13 cellular contexts compared by ENCODE assay signal in genomic region chr3:144162042-144162441, GRCh38.
DNase-seq lines count a peak whose midpoint lies in the region; ATAC-seq, FAIRE-seq and TF ChIP-seq lines count a peak whose summit lies in the region.
"Had no signal": no experiment of that assay in that cellular context is flagged by ENCODE, and none has a peak within 500 bp of the region (broad histone marks: within the 10 kb centered on the region; RNA-seq: fewer than 3 reads in every experiment).

No MANE protein-coding gene starts in this region.

- H3K9me3 ChIP-seq in mucosa of descending colon: no peaks in the 10 kb centered on the region
- H3K9me3 ChIP-seq: right atrium auricular region had no signal

- TF ChIP-seq CTCF in cardiac fibroblast (IDR thresholded peaks at IDR 0.05; ENCODE audit: low read depth, low read length) (no peak), mucosa of descending colon (IDR thresholded peaks at IDR 0.05) (no peak)

- H3K36me3 ChIP-seq in mucosa of descending colon (ENCODE audit: low read depth): no peaks in the 10 kb centered on the region
- H3K36me3 ChIP-seq: right atrium auricular region had no signal

- DNase-seq in DMS53 treated with DMSO at 0.1 percent for 48 hours (lab: John Stamatoyannopoulos, UW; ENCODE audit: unreplicated experiment): peak; percentile 85
- DNase-seq in NCI-H1105 (lab: John Stamatoyannopoulos, UW): peak; percentile 41
- peak; percentile 32 to 95 for DNase-seq in cardiac fibroblast (ENCODE audit: low read depth in 2 of 2)
- DNase-seq in mucosa of descending colon: no peak
- no peak for DNase-seq in GM12891 (ENCODE audit: insufficient read length, low spot score)
- DNase-seq in activated CD8-positive, alpha-beta memory T cell treated with anti-CD3 and anti-CD28 coated beads, Interleukin-2, amount 50 U/mL, for 4 hours: no peak
- no peak for DNase-seq in activated gamma-delta T cell (lab: John Stamatoyannopoulos, UW)
- DNase-seq: activated CD4-positive, CD25-positive, alpha-beta regulatory T cell treated with anti-CD3 and anti-CD28 coated beads, Interleukin-2, amount 50 U/mL, for 72 hours; dermis blood vessel endothelial cell; NCI-H2171 treated with DMSO at 0.1 percent for 48 hours; trophoblast cell had no signal

- ATAC-seq in mucosa of descending colon (peak; percentile 51), HG02798 (IDR thresholded peaks at IDR 0.05; ENCODE audit: poor library complexity, unreplicated experiment) (no peak)

- H3K4me3 ChIP-seq in cardiac fibroblast (replicated peaks in 1 of 2; ENCODE audit: low read depth in 2 of 2, low read length in 2 of 2) (no peak overlapping the region), mucosa of descending colon (no peak overlapping the region)
- H3K4me3 ChIP-seq: right atrium auricular region had no signal

- no peaks in the 10 kb centered on the region for H3K4me1 ChIP-seq in mucosa of descending colon (ENCODE audit: low read depth)
- H3K4me1 ChIP-seq: right atrium auricular region had no signal

- no peak for FAIRE-seq in GM12891 (lab: Jason Lieb, UNC)

- no peak for TF ChIP-seq POLR2A in GM12891 (IDR thresholded peaks at IDR 0.05; ENCODE audit: low read depth, low read length)

- intact Hi-C loops in mucosa of descending colon (cut with DNase I, micrococcal nuclease): no loop called here

TF ChIP-seq in GM12891, 5 proteins besides CTCF, POLR2A, EP300 and RAD21:
- no peak for TF ChIP-seq SPI1 (IDR thresholded peaks at IDR 0.05; ENCODE audit: low read depth, low read length)
- no peak for TF ChIP-seq TAF1 (IDR thresholded peaks at IDR 0.05; ENCODE audit: low read depth, low read length)
- TF ChIP-seq PAX5 (IDR thresholded peaks at IDR 0.05; ENCODE audit: insufficient read depth, low read length, severe bottlenecking): no peak
- no peak for TF ChIP-seq POLR2AphosphoS5 (IDR thresholded peaks at IDR 0.05; ENCODE audit: low read depth, low read length)
- TF ChIP-seq POU2F2 (IDR thresholded peaks at IDR 0.05; ENCODE audit: low read depth, low read length): no peak

Comparison
In these comparisons a context has a peak if more than half of its experiments do, and no peak if none do; other contexts are left out.
1. DNase-seq: peak in DMS53 treated with DMSO at 0.1 percent for 48 hours (single experiment), NCI-H1105 (single experiment) and cardiac fibroblast (2 of 2); none in mucosa of descending colon (0 of 3), GM12891 (single experiment), activated CD8-positive, alpha-beta memory T cell treated with anti-CD3 and anti-CD28 coated beads, Interleukin-2, amount 50 U/mL, for 4 hours (single experiment) and activated gamma-delta T cell (single experiment).